In genomic region chr2:224524657-224525056, GRCh38 we compare ENCODE assay signal across 1 cellular context.
TF ChIP-seq lines count a peak whose summit lies in the region.

No MANE protein-coding gene starts in this region.

TF ChIP-seq in HepG2, 621 proteins besides CTCF, POLR2A, EP300 and RAD21 (continued from another document):
- TF ChIP-seq ZBTB4 (CRISPR knock-in tag; IDR thresholded peaks at IDR 0.05; ENCODE audit: borderline replicate concordance): no peak
- TF ChIP-seq ZNF720 (CRISPR knock-in tag; IDR thresholded peaks at IDR 0.05): no peak
- TF ChIP-seq CHCHD3 (CRISPR knock-in tag; IDR thresholded peaks at IDR 0.05): no peak
- no peak for TF ChIP-seq ZSCAN25 (CRISPR knock-in tag; IDR thresholded peaks at IDR 0.05)
- TF ChIP-seq ZNF616 (CRISPR knock-in tag; IDR thresholded peaks at IDR 0.05; ENCODE audit: low read depth): no peak
- no peak for TF ChIP-seq TFDP1 (CRISPR knock-in tag; IDR thresholded peaks at IDR 0.05; ENCODE audit: borderline replicate concordance)
- no peak for TF ChIP-seq ZFP82 (CRISPR knock-in tag; IDR thresholded peaks at IDR 0.05; ENCODE audit: borderline replicate concordance)
- TF ChIP-seq ARID4A (CRISPR knock-in tag; IDR thresholded peaks at IDR 0.05; ENCODE audit: borderline replicate concordance): no peak
- no peak for TF ChIP-seq ZMAT5 (CRISPR knock-in tag; IDR thresholded peaks at IDR 0.05; ENCODE audit: borderline replicate concordance, low read depth)
TF ChIP-seq in HepG2: peak in this region for 0.
